Comparison of ENCODE assay signal across 8 cellular contexts in genomic region chr7:7641129-7641663, GRCh38. TPM values are rescaled to one million over a fixed set of nuclear protein-coding genes. Genes with fewer than 3 reads are reported as not detected.
A peak's percentile ranks its signal among the peaks of the same experiment; 100 is the strongest.
DNase-seq lines count a peak whose midpoint lies in the region; ATAC-seq and TF ChIP-seq lines count a peak whose summit lies in the region.

No MANE protein-coding gene starts in this region.

- peak; percentile 4 for ATAC-seq in GM21515 (IDR thresholded peaks at IDR 0.05; ENCODE audit: unreplicated experiment)

- H4K20me1 ChIP-seq in Karpas-422 (ENCODE audit: insufficient read depth, low read depth, low read length): no peaks in the 10 kb centered on the region

- peaks cover 61% of the 10 kb centered on the region for H3K79me2 ChIP-seq in Karpas-422 (ENCODE audit: low read length)

- H3K4me2 ChIP-seq in Karpas-422 (ENCODE audit: low read depth, low read length, poor library complexity, severe bottlenecking): peak overlapping the region; percentile 81

- H3K36me3 ChIP-seq in Karpas-422 (ENCODE audit: insufficient read depth, low read length): peaks cover 13% of the 10 kb centered on the region; the same call in 1 of the 2 replicates

- peak overlapping the region; percentile 78 for H3K9ac ChIP-seq in Karpas-422 (ENCODE audit: low read length)

- no peak overlapping the region for H3K27ac ChIP-seq in Karpas-422 (ENCODE audit: low read length)
- peak overlapping the region; percentile 68 for H3K27ac ChIP-seq in substantia nigra (ENCODE audit: low read depth, low read length, poor library complexity, severe bottlenecking)

- no peaks in the 10 kb centered on the region for H3K9me2 ChIP-seq in Karpas-422 (replicated peaks; ENCODE audit: insufficient read depth, low read length)

- H2AFZ ChIP-seq in Karpas-422 (ENCODE audit: low read length): peak overlapping the region; percentile 96

- H3K4me3 ChIP-seq in Karpas-422 (ENCODE audit: low read length) (peak overlapping the region; percentile 78), astrocyte of the cerebellum (ENCODE audit: low read depth, low read length) (peak overlapping the region; percentile 97)

- no peaks in the 10 kb centered on the region for H3K9me3 ChIP-seq in Karpas-422 (ENCODE audit: low read length)

- no peaks in the 10 kb centered on the region for H3K27me3 ChIP-seq in Karpas-422 (ENCODE audit: low read length)

- DNase-seq in GM03348 (ENCODE audit: low spot score) (peak; percentile 20), Karpas-422 (peak; percentile 56), astrocyte of the cerebellum (ENCODE audit: low read depth) (no peak), kidney glomerular epithelial cell (lab: John Stamatoyannopoulos, UW) (peak; percentile 78), substantia nigra (lab: John Stamatoyannopoulos, UW) (peak in 6 of 49 donors; percentile 3 to 40 (median 36)), NCI-H446 (lab: John Stamatoyannopoulos, UW) (no peak), GOT3 (lab: John Stamatoyannopoulos, UW) (no peak)

- in situ Hi-C loops in astrocyte of the cerebellum (cut with HindIII; ENCODE audit: low sequenced_read_pairs): no loop called here

- no peak for TF ChIP-seq CTCF in astrocyte of the cerebellum (IDR thresholded peaks at IDR 0.05; ENCODE audit: low read depth, low read length, missing control alignments)

- peaks cover 26% of the 10 kb centered on the region for H3K4me1 ChIP-seq in Karpas-422 (ENCODE audit: low read length)

RNA-seq across cellular contexts. Expression of gene UMAD1, which starts 0.6 kb away (rescaled TPM):
- total RNA-seq in Karpas-422 (2014; rRNA removed; shearing (Covaris generic); ENCODE audit: low replicate concordance): 5.6 and 15.2 TPM in 2 replicates

Comparison
In these comparisons a context has a peak if more than half of its experiments do, and no peak if none do; other contexts are left out.
1. DNase-seq: peak in GM03348 (single experiment), Karpas-422 (single experiment) and kidney glomerular epithelial cell (single experiment); none in astrocyte of the cerebellum (single experiment), NCI-H446 (0 of 2) and GOT3 (single experiment).